In the genomic region with DNA sequence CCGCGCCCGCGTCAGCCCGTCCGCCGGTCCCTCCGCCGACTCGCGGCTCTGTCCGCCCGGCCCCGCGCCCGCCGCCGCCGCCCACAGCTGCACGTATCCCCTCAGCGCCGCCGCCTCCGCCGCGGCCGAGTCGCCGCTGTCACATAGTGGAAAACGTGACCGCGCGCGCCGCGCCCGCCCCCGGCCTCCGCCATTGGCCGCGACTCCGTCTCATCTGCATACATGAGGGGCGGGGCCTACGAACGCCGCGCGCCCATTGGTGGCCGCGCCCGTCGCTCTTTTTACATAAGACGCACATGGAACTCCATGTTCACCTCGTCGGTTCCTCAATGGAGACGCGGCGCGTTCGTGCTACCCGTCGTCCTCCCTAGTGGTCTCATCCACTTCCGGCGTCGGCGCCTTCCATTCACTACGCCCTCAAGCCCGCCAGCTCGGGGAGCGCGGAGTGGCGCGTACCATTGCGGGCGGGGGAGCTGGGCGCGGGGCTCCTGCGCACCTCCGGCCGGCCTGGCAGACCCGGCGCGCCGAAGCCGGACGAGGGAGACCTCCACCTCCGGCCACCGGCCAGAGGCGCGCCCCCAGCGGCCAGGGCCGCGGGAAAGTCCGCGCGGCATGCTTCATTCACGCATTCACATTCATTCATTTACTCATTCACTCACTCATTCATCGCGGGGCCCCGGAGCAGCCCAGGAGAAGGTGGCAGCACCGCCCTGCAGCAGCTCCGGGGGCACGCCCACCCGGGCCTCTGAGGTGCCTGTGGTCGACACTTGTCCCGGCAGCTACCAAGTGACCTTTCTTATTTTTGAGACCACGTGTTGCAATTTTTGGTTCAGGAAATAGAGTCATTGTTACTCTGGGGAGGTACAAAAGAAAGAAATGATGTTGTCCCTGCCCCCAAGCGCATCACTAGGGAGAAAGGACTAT, we compare ENCODE assay signal across 8 cellular contexts. TPM values are rescaled to one million over a fixed set of nuclear protein-coding genes. Genes with fewer than 3 reads are reported as not detected.
DNase-seq lines count a peak whose midpoint lies in the region; FAIRE-seq and TF ChIP-seq lines count a peak whose summit lies in the region.

No MANE protein-coding gene starts in this region.

- H3K36me3 ChIP-seq in MM.1S (replicated peaks; ENCODE audit: insufficient read depth, low read length) (no peaks in the 10 kb centered on the region), neutrophil (no peaks in the 10 kb centered on the region)

- peak overlapping the region; percentile 55 for H3K9ac ChIP-seq in MM.1S (ENCODE audit: low read length)

- no peak; the same call in 1 of the 2 replicates for TF ChIP-seq CTCF in MM.1S (IDR thresholded peaks at IDR 0.05; ENCODE audit: low read length)
- TF ChIP-seq CTCF in neutrophil (IDR thresholded peaks at IDR 0.05), result no peak

- peak overlapping the region; percentile 38; the same call in 1 of the 2 replicates for H3K27ac ChIP-seq in MM.1S (ENCODE audit: low read length)
- peak overlapping the region; percentile 78 for H3K27ac ChIP-seq in neutrophil

- H3F3A ChIP-seq in MM.1S (ENCODE audit: insufficient read depth, low read length), result 0 out of 2 replicates have a peak, but pooled peaks cover 4% of the 10 kb centered on the region

- H3K9me2 ChIP-seq in MM.1S (replicated peaks; ENCODE audit: insufficient read depth, low read length), result no peaks in the 10 kb centered on the region

- H4K20me1 ChIP-seq in MM.1S (ENCODE audit: insufficient read depth, low read length), result no peaks in the 10 kb centered on the region

- FAIRE-seq in frontal cortex (lab: Jason Lieb, UNC), result no peak

- H3K9me3 ChIP-seq in MM.1S (replicated peaks; ENCODE audit: insufficient read depth, low read length) (no peaks in the 10 kb centered on the region), neutrophil (no peaks in the 10 kb centered on the region)

- peaks cover 44% of the 10 kb centered on the region for H3K79me2 ChIP-seq in MM.1S (ENCODE audit: low read length)

- no peaks in the 10 kb centered on the region for H3K27me3 ChIP-seq in MM.1S (replicated peaks; ENCODE audit: insufficient read depth, low read length)
- peaks cover 3% of the 10 kb centered on the region for H3K27me3 ChIP-seq in neutrophil

- H3K4me1 ChIP-seq in MM.1S (ENCODE audit: low read length), result peaks cover 8% of the 10 kb centered on the region
- peaks cover 23 to 27% of the 10 kb centered on the region in 2 experiments for H3K4me1 ChIP-seq in neutrophil (ENCODE audit: control insufficient read depth in 1 of 2, insufficient read depth in 1 of 2, low read depth in 1 of 2, low read length in 1 of 2)

- H3K4me2 ChIP-seq in MM.1S (ENCODE audit: low read depth, low read length), result peak overlapping the region; percentile 92

- H3K4me3 ChIP-seq in MM.1S (ENCODE audit: low read length) (peak overlapping the region; percentile 71), neutrophil (ENCODE audit: low read depth in 1 of 2, low read length in 1 of 2) (peak overlapping the region; percentile 82 to 86)

- peak; percentile 97 for DNase-seq in GF-D8 (lab: John Stamatoyannopoulos, UW)
- peak; percentile 95 for DNase-seq in HCEC 1CT
- peak; percentile 97 for DNase-seq in MM.1S
- peak; percentile 94 for DNase-seq in SIG-M5 (lab: John Stamatoyannopoulos, UW)
- peak; percentile 91 to 97 (median 96) for DNase-seq in activated naive CD4-positive, alpha-beta T cell (lab: John Stamatoyannopoulos, UW)
- DNase-seq in frontal cortex (ENCODE audit: low spot score in 2 of 2), result peak; percentile 95 to 98
- DNase-seq in superior temporal gyrus (ENCODE audit: extremely low spot score), result peak; percentile 98

- H2AFZ ChIP-seq in MM.1S (ENCODE audit: low read length), result peak overlapping the region; percentile 82

RNA-seq across cellular contexts. Expression of gene PER2, which starts 0.5 kb away (rescaled TPM):
- total RNA-seq in frontal cortex, result 5.3 TPM

RNA-seq across cellular contexts. Expression of gene TRAF3IP1, which starts 31.4 kb away (rescaled TPM):
- total RNA-seq in frontal cortex, result 13.5 TPM

RNA-seq across cellular contexts. Expression of gene HES6, which starts 49.1 kb away (rescaled TPM):
- total RNA-seq in frontal cortex, result 67.7 TPM

Comparison
In these comparisons a context has a peak if more than half of its experiments do, and no peak if none do; other contexts are left out.
1. Peak in every context shown above with its lines: DNase-seq, H3K4me3 ChIP-seq and H3K27ac ChIP-seq.